In the genomic region with DNA sequence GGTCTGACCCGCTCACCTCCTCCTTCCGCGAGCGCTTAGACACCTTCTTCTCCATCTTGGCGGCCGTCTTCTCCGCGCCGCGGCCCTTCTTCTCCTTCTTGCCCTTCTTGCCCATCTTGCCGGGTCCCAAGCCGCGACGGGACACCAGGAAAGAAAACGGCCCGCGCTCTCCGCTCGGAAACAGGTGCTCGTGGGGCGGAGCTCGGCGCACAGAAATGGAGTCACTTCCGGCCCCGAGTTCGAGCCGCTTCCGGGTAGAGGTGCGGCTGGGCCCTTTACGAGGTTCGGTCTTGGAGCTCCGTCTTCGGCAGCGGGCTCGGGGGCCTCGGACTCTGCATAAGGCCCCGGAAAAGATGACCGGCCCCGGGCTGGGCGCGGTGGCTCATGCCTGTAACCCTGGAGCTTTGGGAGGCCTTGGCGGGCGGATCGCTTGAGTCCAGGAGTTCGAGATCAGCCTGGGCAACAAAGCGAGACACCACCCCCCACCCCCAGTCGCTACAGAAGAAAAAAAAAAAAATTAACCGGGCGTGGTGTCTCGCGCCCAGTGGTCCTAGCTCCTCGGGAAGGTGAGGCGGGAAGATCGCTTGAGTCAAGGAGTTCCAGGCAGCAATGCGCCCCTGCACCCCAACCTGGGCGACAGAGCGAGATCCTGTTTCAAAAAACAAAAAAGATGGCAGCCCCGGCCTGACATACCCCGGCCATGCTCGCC, we compare ENCODE assay signal across 1 cellular context.
TF ChIP-seq lines count a peak whose summit lies in the region.

Gene KLHDC4, minus strand, starts transcription at position 211 of the 709 bp plus-strand sequence. Its CDS starts 96 bp downstream, at position 115.

TF ChIP-seq in HEK293, 187 proteins besides CTCF, POLR2A, EP300 and RAD21 (continued from another document and continues in another):
- TF ChIP-seq ZNF692 (tag by site-specific recombination; IDR thresholded peaks at IDR 0.05) (peak; percentile 71; the same call in 1 of the 2 replicates), ZNF561 (tag by site-specific recombination; IDR thresholded peaks at IDR 0.05; ENCODE audit: borderline replicate concordance) (peak; percentile 58; the same call in 1 of the 2 replicates), ZNF324 (tag by site-specific recombination; IDR thresholded peaks at IDR 0.05) (peak; percentile 40; the same call in 1 of the 2 replicates), KLF16 (tag by site-specific recombination; IDR thresholded peaks at IDR 0.05) (peak; percentile 80), ZNF645 (tag by site-specific recombination; IDR thresholded peaks at IDR 0.05) (no peak), ZBTB20 (tag by site-specific recombination; IDR thresholded peaks at IDR 0.05) (peak; percentile 98), ZNF670 (tag by site-specific recombination; IDR thresholded peaks at IDR 0.05; ENCODE audit: low read depth) (no peak), SCRT2 (tag by site-specific recombination; IDR thresholded peaks at IDR 0.05) (peak; percentile 99), ATF2 (tag by site-specific recombination; IDR thresholded peaks at IDR 0.05; ENCODE audit: low read depth) (no peak), ZNF768 (tag by site-specific recombination; IDR thresholded peaks at IDR 0.05) (no peak), ZNF311 (tag by site-specific recombination; IDR thresholded peaks at IDR 0.05; ENCODE audit: borderline replicate concordance) (no peak), ZNF132 (tag by site-specific recombination; IDR thresholded peaks at IDR 0.05; ENCODE audit: borderline replicate concordance) (no peak), PRDM4 (tag by site-specific recombination; IDR thresholded peaks at IDR 0.05) (no peak), ZNF623 (tag by site-specific recombination; IDR thresholded peaks at IDR 0.05) (no peak), ZSCAN16 (tag by site-specific recombination; IDR thresholded peaks at IDR 0.05) (no peak), KLF10 (tag by site-specific recombination; IDR thresholded peaks at IDR 0.05) (no peak), ZNF416 (tag by site-specific recombination; IDR thresholded peaks at IDR 0.05) (no peak), ZNF423 (tag by site-specific recombination; IDR thresholded peaks at IDR 0.05) (no peak), BCL11A (tag by site-specific recombination; IDR thresholded peaks at IDR 0.05; ENCODE audit: low read depth) (no peak), ZNF37A (tag by site-specific recombination; IDR thresholded peaks at IDR 0.05) (no peak), ZNF677 (tag by site-specific recombination; IDR thresholded peaks at IDR 0.05) (no peak), ZNF140 (tag by site-specific recombination; IDR thresholded peaks at IDR 0.05) (no peak), SP7 (tag by site-specific recombination; IDR thresholded peaks at IDR 0.05) (peak; percentile 55), ZNF239 (tag by site-specific recombination; IDR thresholded peaks at IDR 0.05) (no peak), BCL6B (tag by site-specific recombination; IDR thresholded peaks at IDR 0.05) (peak; percentile 57; the same call in 1 of the 2 replicates), ZNF169 (tag by site-specific recombination; IDR thresholded peaks at IDR 0.05) (no peak), OSR2 (tag by site-specific recombination; IDR thresholded peaks at IDR 0.05) (no peak), ZFP3 (tag by site-specific recombination; IDR thresholded peaks at IDR 0.05; ENCODE audit: low read depth) (no peak; the same call in 1 of the 2 replicates), MEIS1 (CRISPR knock-in tag; IDR thresholded peaks at IDR 0.05; ENCODE audit: borderline replicate concordance) (no peak), ZNF544 (tag by site-specific recombination; IDR thresholded peaks at IDR 0.05) (no peak), ZFP37 (tag by site-specific recombination; IDR thresholded peaks at IDR 0.05) (no peak), ZNF398 (tag by site-specific recombination; IDR thresholded peaks at IDR 0.05) (no peak), ZNF266 (tag by site-specific recombination; IDR thresholded peaks at IDR 0.05; ENCODE audit: low read depth) (no peak), ZEB2 (tag by site-specific recombination; IDR thresholded peaks at IDR 0.05) (peak; percentile 68), GLIS1 (tag by site-specific recombination; IDR thresholded peaks at IDR 0.05) (peak; percentile 6; the same call in 1 of the 2 replicates), KLF1 (tag by site-specific recombination; IDR thresholded peaks at IDR 0.05) (peak; percentile 47)
- TF ChIP-seq, protein P1, sequence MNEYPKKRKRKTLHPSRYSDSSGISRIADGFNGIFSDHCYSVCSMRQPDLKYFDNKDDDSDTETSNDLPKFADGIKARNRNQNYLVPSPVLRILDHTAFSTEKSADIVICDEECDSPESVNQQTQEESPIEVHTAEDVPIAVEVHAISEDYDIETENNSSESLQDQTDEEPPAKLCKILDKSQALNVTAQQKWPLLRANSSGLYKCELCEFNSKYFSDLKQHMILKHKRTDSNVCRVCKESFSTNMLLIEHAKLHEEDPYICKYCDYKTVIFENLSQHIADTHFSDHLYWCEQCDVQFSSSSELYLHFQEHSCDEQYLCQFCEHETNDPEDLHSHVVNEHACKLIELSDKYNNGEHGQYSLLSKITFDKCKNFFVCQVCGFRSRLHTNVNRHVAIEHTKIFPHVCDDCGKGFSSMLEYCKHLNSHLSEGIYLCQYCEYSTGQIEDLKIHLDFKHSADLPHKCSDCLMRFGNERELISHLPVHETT (tag by site-specific recombination; IDR thresholded peaks at IDR 0.05): no peak; the same call in 1 of the 2 replicates
- TF ChIP-seq, protein P2, sequence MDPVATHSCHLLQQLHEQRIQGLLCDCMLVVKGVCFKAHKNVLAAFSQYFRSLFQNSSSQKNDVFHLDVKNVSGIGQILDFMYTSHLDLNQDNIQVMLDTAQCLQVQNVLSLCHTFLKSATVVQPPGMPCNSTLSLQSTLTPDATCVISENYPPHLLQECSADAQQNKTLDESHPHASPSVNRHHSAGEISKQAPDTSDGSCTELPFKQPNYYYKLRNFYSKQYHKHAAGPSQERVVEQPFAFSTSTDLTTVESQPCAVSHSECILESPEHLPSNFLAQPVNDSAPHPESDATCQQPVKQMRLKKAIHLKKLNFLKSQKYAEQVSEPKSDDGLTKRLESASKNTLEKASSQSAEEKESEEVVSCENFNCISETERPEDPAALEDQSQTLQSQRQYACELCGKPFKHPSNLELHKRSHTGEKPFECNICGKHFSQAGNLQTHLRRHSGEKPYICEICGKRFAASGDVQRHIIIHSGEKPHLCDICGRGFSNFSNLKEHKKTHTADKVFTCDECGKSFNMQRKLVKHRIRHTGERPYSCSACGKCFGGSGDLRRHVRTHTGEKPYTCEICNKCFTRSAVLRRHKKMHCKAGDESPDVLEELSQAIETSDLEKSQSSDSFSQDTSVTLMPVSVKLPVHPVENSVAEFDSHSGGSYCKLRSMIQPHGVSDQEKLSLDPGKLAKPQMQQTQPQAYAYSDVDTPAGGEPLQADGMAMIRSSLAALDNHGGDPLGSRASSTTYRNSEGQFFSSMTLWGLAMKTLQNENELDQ (tag by site-specific recombination; IDR thresholded peaks at IDR 0.05; ENCODE audit: low read depth): no peak
- TF ChIP-seq, protein P3, sequence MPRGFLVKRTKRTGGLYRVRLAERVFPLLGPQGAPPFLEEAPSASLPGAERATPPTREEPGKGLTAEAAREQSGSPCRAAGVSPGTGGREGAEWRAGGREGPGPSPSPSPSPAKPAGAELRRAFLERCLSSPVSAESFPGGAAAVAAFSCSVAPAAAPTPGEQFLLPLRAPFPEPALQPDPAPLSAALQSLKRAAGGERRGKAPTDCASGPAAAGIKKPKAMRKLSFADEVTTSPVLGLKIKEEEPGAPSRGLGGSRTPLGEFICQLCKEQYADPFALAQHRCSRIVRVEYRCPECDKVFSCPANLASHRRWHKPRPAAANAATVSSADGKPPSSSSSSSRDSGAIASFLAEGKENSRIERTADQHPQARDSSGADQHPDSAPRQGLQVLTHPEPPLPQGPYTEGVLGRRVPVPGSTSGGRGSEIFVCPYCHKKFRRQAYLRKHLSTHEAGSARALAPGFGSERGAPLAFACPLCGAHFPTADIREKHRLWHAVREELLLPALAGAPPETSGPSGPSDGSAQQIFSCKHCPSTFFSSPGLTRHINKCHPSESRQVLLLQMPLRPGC (tag by site-specific recombination; IDR thresholded peaks at IDR 0.05): peak; percentile 34; the same call in 1 of the 2 replicates
- TF ChIP-seq, protein P4, sequence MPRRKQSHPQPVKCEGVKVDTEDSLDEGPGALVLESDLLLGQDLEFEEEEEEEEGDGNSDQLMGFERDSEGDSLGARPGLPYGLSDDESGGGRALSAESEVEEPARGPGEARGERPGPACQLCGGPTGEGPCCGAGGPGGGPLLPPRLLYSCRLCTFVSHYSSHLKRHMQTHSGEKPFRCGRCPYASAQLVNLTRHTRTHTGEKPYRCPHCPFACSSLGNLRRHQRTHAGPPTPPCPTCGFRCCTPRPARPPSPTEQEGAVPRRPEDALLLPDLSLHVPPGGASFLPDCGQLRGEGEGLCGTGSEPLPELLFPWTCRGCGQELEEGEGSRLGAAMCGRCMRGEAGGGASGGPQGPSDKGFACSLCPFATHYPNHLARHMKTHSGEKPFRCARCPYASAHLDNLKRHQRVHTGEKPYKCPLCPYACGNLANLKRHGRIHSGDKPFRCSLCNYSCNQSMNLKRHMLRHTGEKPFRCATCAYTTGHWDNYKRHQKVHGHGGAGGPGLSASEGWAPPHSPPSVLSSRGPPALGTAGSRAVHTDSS (tag by site-specific recombination; IDR thresholded peaks at IDR 0.05): no peak
